Comparison of ENCODE assay signal across 11 cellular contexts in the genomic region with DNA sequence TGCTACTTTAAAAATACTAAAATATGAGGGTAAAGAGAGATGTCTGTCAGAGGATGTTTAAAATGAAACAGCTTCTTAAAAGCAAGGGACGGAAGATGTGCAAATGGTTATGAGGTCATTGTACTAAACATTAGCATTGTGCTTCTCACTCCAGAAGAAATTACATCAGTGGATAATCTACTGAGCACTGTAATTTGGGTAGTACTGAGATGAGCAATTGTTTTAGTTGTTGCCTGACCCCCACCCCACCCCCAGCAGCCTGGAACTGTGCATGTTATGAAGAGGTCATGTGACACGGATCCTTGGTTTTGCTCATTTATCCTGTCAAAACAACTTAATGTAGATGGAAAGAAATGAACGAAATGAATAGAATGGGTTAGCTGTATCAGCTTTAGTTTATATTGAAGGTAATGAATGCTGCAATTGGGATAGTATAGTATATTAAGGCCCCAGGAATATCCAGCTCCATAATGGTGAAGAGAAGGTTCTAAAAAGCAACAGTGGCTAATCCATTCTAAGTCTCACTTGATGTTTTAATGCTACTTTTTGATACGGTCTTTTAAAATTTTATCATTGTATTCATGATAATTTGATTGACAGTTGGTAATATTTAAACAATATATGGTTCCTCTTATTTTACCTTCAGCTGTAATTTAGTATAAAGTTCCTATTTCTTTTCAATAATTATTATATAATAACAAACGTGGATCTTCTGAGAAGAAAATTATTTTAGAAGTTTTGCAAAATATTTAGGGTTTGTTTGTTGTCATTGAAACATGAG. TPM values are rescaled to one million over a fixed set of nuclear protein-coding genes. Genes with fewer than 3 reads are reported as not detected.
DNase-seq lines count a peak whose midpoint lies in the region; ATAC-seq, FAIRE-seq and TF ChIP-seq lines count a peak whose summit lies in the region.
"Had no signal": no experiment of that assay in that cellular context is flagged by ENCODE, and none has a peak within 500 bp of the region (broad histone marks: within the 10 kb centered on the region; RNA-seq: fewer than 3 reads in every experiment).

No MANE protein-coding gene starts in this region.

- peak; percentile 49 for ATAC-seq in HG02588 (IDR thresholded peaks at IDR 0.05; ENCODE audit: unreplicated experiment)
- ATAC-seq: HCT116 had no signal

- H3K4me3 Mint-ChIP-seq in activated T-helper 2 cell treated with anti-CD3 and anti-CD28 coated beads, Interferon-gamma antibody, Interleukin-2, Interleukin-4, amounts not matched to agents 10 μg/mL and 5 μg/mL and 100 μg/mL, durations not matched to agents 14 hours and 24 hours and 36 hours (ENCODE audit: low read depth), result no peak overlapping the region

- DNase-seq in GM12891 (ENCODE audit: insufficient read length, low spot score) (no peak), small intestine (no peak), hypothalamus (lab: John Stamatoyannopoulos, UW) (no peak), NCI-H146 treated with DMSO at 0.1 percent for 48 hours (lab: John Stamatoyannopoulos, UW; ENCODE audit: unreplicated experiment) (no peak), transverse colon (no peak), ascending aorta (ENCODE audit: low spot score in 2 of 2) (no peak)
- DNase-seq in activated T-helper 2 cell treated with anti-CD3 and anti-CD28 coated beads, Interferon-gamma antibody, Interleukin-2, Interleukin-4, amounts not matched to agents 10 μg/mL and 5 μg/mL and 100 μg/mL, durations not matched to agents 14 hours and 24 hours and 36 hours (ENCODE audit: low spot score), result no peak
- DNase-seq: activated CD8-positive, alpha-beta memory T cell treated with anti-CD3 and anti-CD28 coated beads for 24 hours; sigmoid colon had no signal

- no peak for TF ChIP-seq EP300 in transverse colon (IDR thresholded peaks at IDR 0.05; ENCODE audit: low read depth)

- H3K36me3 ChIP-seq in small intestine (ENCODE audit: control insufficient read depth in 2 of 2, insufficient read depth in 2 of 2, low read length in 2 of 2) (no peaks in the 10 kb centered on the region), transverse colon (no peaks in the 10 kb centered on the region), ascending aorta (peaks cover 0 to 3% of the 10 kb centered on the region in 2 donors)

- no peak for TF ChIP-seq POLR2A in GM12891 (IDR thresholded peaks at IDR 0.05; ENCODE audit: low read depth, low read length)
- no peak for TF ChIP-seq POLR2A in transverse colon (IDR thresholded peaks at IDR 0.05)

- H3K4me1 ChIP-seq in small intestine (ENCODE audit: control insufficient read depth in 2 of 2, insufficient read depth in 1 of 2, low read depth in 1 of 2, low read length in 1 of 2), result peaks cover 2 to 10% of the 10 kb centered on the region in 2 donors
- peaks cover 0 to 53% (median 16%) of the 10 kb centered on the region in 4 donors for H3K4me1 ChIP-seq in transverse colon
- peaks cover 2 to 29% of the 10 kb centered on the region in 2 donors for H3K4me1 ChIP-seq in ascending aorta

- in situ Hi-C loops in transverse colon (cut with MboI; ENCODE audit: low pct_ligation_motif_present in 1 of 4, low pct_unique_long_range_greater_than_20kb in 1 of 4, low sequenced_read_pairs in 3 of 4), result loop anchor here (5.0 to 25.0 kb wide), 4 partner anchors 46 to 249 kb away; no protein-coding TSS in a partner anchor

- H3K27me3 ChIP-seq in small intestine (ENCODE audit: control insufficient read depth in 2 of 2, insufficient read depth in 2 of 2, low read length in 2 of 2) (no peaks in the 10 kb centered on the region), transverse colon (no peaks in the 10 kb centered on the region), ascending aorta (no peaks in the 10 kb centered on the region)
- H3K27me3 ChIP-seq: sigmoid colon had no signal

- FAIRE-seq in GM12891 (lab: Jason Lieb, UNC) (peak; percentile 68), small intestine (lab: Jason Lieb, UNC) (peak; percentile 10)

- H3K4me1 Mint-ChIP-seq in activated T-helper 2 cell treated with anti-CD3 and anti-CD28 coated beads, Interferon-gamma antibody, Interleukin-2, Interleukin-4, amounts not matched to agents 10 μg/mL and 5 μg/mL and 100 μg/mL, durations not matched to agents 14 hours and 24 hours and 36 hours (ENCODE audit: low read depth), result peaks cover 55% of the 10 kb centered on the region

- no peak for TF ChIP-seq CTCF in transverse colon (IDR thresholded peaks at IDR 0.05)
- TF ChIP-seq CTCF in ascending aorta (IDR thresholded peaks at IDR 0.05), result no peak

- H3K9me3 ChIP-seq in small intestine (ENCODE audit: control insufficient read depth, low read depth) (no peaks in the 10 kb centered on the region), transverse colon (no peaks in the 10 kb centered on the region), ascending aorta (no peaks in the 10 kb centered on the region)
- H3K9me3 ChIP-seq: sigmoid colon had no signal

- intact Hi-C loops in activated T-helper 2 cell treated with anti-CD3 and anti-CD28 coated beads, Interferon-gamma antibody, Interleukin-2, Interleukin-4, amounts not matched to agents 10 μg/mL and 5 μg/mL and 100 μg/mL, durations not matched to agents 14 hours and 24 hours and 36 hours (cut with micrococcal nuclease), result loop anchor here (2.0 to 10.0 kb wide), 4 partner anchors 16 to 200 kb away; no protein-coding TSS in a partner anchor
- intact Hi-C loops in transverse colon (cut with DNase I; ENCODE audit: low total_unique reads), result loop anchor here (10.0 kb wide), 1 partner anchor 56 kb away; the partner anchor contains the start of gene WNK1
- intact Hi-C loops in ascending aorta (cut with DNase I), result loop anchor here (10.0 kb wide), 2 partner anchors 284 to 346 kb away; no protein-coding TSS in a partner anchor

- H3K4me3 ChIP-seq in small intestine (ENCODE audit: low read depth in 1 of 2, low read length in 2 of 2) (no peak overlapping the region), transverse colon (no peak overlapping the region), ascending aorta (no peak overlapping the region)
- H3K4me3 ChIP-seq: sigmoid colon had no signal

- H3K9me3 Mint-ChIP-seq in activated T-helper 2 cell treated with anti-CD3 and anti-CD28 coated beads, Interferon-gamma antibody, Interleukin-2, Interleukin-4, amounts not matched to agents 10 μg/mL and 5 μg/mL and 100 μg/mL, durations not matched to agents 14 hours and 24 hours and 36 hours, result no peaks in the 10 kb centered on the region

- H3K27ac Mint-ChIP-seq in activated T-helper 2 cell treated with anti-CD3 and anti-CD28 coated beads, Interferon-gamma antibody, Interleukin-2, Interleukin-4, amounts not matched to agents 10 μg/mL and 5 μg/mL and 100 μg/mL, durations not matched to agents 14 hours and 24 hours and 36 hours, result peak overlapping the region; percentile 18

- 47 to 65% (median 56%) methylated on average over 5 of the region's 5 CpGs for WGBS in small intestine, 3 donors
- WGBS in transverse colon (ENCODE audit: low coverage in 1 of 2), 2 donors, result 33 to 52% methylated on average over 5 of the region's 5 CpGs

- peaks cover 17% of the 10 kb centered on the region for H3K36me3 Mint-ChIP-seq in activated T-helper 2 cell treated with anti-CD3 and anti-CD28 coated beads, Interferon-gamma antibody, Interleukin-2, Interleukin-4, amounts not matched to agents 10 μg/mL and 5 μg/mL and 100 μg/mL, durations not matched to agents 14 hours and 24 hours and 36 hours (ENCODE audit: low read depth)

- no peak overlapping the region for H3K27ac ChIP-seq in small intestine (ENCODE audit: low read depth in 1 of 2, low read length in 1 of 2)
- H3K27ac ChIP-seq in transverse colon, result no peak overlapping the region
- H3K27ac ChIP-seq in ascending aorta, result no peak overlapping the region
- H3K27ac ChIP-seq: sigmoid colon had no signal

- no peaks in the 10 kb centered on the region for H3K27me3 Mint-ChIP-seq in activated T-helper 2 cell treated with anti-CD3 and anti-CD28 coated beads, Interferon-gamma antibody, Interleukin-2, Interleukin-4, amounts not matched to agents 10 μg/mL and 5 μg/mL and 100 μg/mL, durations not matched to agents 14 hours and 24 hours and 36 hours (ENCODE audit: low read depth)

TF ChIP-seq in GM12891, 5 proteins besides CTCF, POLR2A, EP300 and RAD21:
- no peak for TF ChIP-seq POLR2AphosphoS5 (IDR thresholded peaks at IDR 0.05; ENCODE audit: low read depth, low read length)
- TF ChIP-seq SPI1 (IDR thresholded peaks at IDR 0.05; ENCODE audit: low read depth, low read length), result no peak
- no peak for TF ChIP-seq PAX5 (IDR thresholded peaks at IDR 0.05; ENCODE audit: insufficient read depth, low read length, severe bottlenecking)
- peak; percentile 73 for TF ChIP-seq POU2F2 (IDR thresholded peaks at IDR 0.05; ENCODE audit: low read depth, low read length)
- TF ChIP-seq TAF1 (IDR thresholded peaks at IDR 0.05; ENCODE audit: low read depth, low read length), result no peak

RNA-seq across cellular contexts. Expression of gene WNK1, which starts 58.4 kb away (rescaled TPM):
- polyA plus RNA-seq in GM12891 (2012; ENCODE audit: low read depth, missing spikeins), result 73.0 TPM
- 146 and 157 TPM in 2 replicates for total RNA-seq in activated T-helper 2 cell treated with anti-CD3 and anti-CD28 coated beads, Interferon-gamma antibody, Interleukin-2, Interleukin-4, amounts not matched to agents 10 μg/mL and 5 μg/mL and 100 μg/mL, durations not matched to agents 14 hours and 24 hours and 36 hours
- polyA plus RNA-seq in small intestine, result 10 to 100 TPM; 12.7 to 26.0 (median 14.3) TPM
- total RNA-seq in transverse colon (100 to 1,000 TPM in 1 of 4 donors, 10 to 100 TPM in 3; 79.2 to 169 (median 92.1) TPM), ascending aorta (178 TPM)
